Comparison of ENCODE assay signal across 36 cellular contexts in the genomic region with DNA sequence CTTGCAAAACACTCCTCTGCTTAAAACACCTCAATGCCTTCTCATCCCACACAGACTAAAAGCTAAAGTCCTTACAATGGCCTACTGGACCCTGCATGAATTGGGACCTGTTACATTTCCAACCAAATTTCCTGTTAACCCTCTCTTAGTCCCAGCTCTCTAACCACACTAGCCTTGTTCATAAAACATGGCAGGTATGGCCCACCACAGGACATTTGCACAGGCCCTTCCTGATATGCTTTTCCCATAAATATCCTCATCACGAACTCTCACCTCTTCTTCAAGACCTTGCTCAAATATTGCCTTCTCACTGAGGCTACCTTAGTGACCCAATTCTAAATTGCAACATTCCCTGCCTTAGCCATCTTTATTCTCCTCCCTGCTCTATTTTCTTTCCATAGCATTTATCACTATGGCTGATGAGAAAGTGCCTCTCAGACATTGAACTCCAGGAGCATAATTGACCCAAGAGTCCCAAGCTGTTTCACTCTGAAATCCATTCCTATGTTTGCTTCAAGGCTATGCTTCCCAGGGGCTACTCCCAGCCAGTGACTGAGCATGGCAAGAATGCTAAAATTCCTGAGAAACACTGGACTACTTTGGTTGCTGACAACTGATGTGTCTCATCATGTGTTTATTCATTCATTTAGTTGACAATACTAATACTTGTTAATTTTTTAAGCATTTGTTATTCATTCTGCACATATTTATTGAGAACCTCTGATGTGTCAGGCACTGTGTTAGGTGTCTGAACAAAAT. TPM values are rescaled to one million over a fixed set of nuclear protein-coding genes. Genes with fewer than 3 reads are reported as not detected.
A peak's percentile ranks its signal among the peaks of the same experiment; 100 is the strongest.
DNase-seq lines count a peak whose midpoint lies in the region; ATAC-seq, FAIRE-seq and TF ChIP-seq lines count a peak whose summit lies in the region.
"Had no signal": no experiment of that assay in that cellular context is flagged by ENCODE, and none has a peak within 500 bp of the region (broad histone marks: within the 10 kb centered on the region; RNA-seq: fewer than 3 reads in every experiment).

No MANE protein-coding gene starts in this region.

- no peak overlapping the region for H3K4me3 Mint-ChIP-seq in astrocyte (ENCODE audit: unreplicated experiment)
- H3K4me3 Mint-ChIP-seq in endodermal cell = no peak overlapping the region
- H3K4me3 Mint-ChIP-seq: activated CD8-positive, alpha-beta memory T cell treated with anti-CD3 and anti-CD28 coated beads, Interleukin-2, amount 10 ng/mL, durations not matched to agents 7 days and 5 days; activated naive CD8-positive, alpha-beta T cell treated with anti-CD3 and anti-CD28 coated beads for 36 hours; activated T-cell treated with anti-CD3 and anti-CD28 coated beads, Interleukin-2, amount 50 U/mL, for 4 hours; CD8-positive, alpha-beta T cell; effector memory CD8-positive, alpha-beta T cell; nephron; type B pancreatic cell had no signal

- no peaks in the 10 kb centered on the region for H3K79me2 ChIP-seq in astrocyte (ENCODE audit: insufficient read depth, low read length)
- H3K79me2 ChIP-seq: hepatocyte had no signal

- peaks cover 11% of the 10 kb centered on the region for H3K4me1 Mint-ChIP-seq in astrocyte (ENCODE audit: low read depth, unreplicated experiment)
- H3K4me1 Mint-ChIP-seq in endodermal cell = peaks cover 33% of the 10 kb centered on the region
- H3K4me1 Mint-ChIP-seq: activated CD8-positive, alpha-beta memory T cell treated with anti-CD3 and anti-CD28 coated beads, Interleukin-2, amount 10 ng/mL, durations not matched to agents 7 days and 5 days had no signal

- H3K9ac ChIP-seq in astrocyte (ENCODE audit: low read length) = no peak overlapping the region
- no peak overlapping the region for H3K9ac ChIP-seq in endodermal cell (ENCODE audit: extremely low read depth, low read length, poor library complexity, severe bottlenecking)

- H4K20me1 ChIP-seq in astrocyte (ENCODE audit: insufficient read depth, low read length) = no peaks in the 10 kb centered on the region

- H3K4me1 ChIP-seq in astrocyte (ENCODE audit: insufficient read depth, low read length) (peaks cover 11% of the 10 kb centered on the region), endodermal cell (ENCODE audit: control insufficient read depth, insufficient read depth, low read length) (peaks cover 27% of the 10 kb centered on the region)
- H3K4me1 ChIP-seq: ascending aorta had no signal

- H3K27ac Mint-ChIP-seq in astrocyte (ENCODE audit: unreplicated experiment) (no peak overlapping the region), endodermal cell (no peak overlapping the region)
- H3K27ac Mint-ChIP-seq: activated CD8-positive, alpha-beta memory T cell treated with anti-CD3 and anti-CD28 coated beads, Interleukin-2, amount 10 ng/mL, durations not matched to agents 7 days and 5 days; activated naive CD8-positive, alpha-beta T cell treated with anti-CD3 and anti-CD28 coated beads for 36 hours; CD8-positive, alpha-beta T cell; effector memory CD8-positive, alpha-beta T cell; nephron; type B pancreatic cell had no signal

- H2AFZ ChIP-seq in astrocyte (ENCODE audit: low read depth, low read length) = no peak overlapping the region
- H2AFZ ChIP-seq: hepatocyte, PC-9 had no signal

- ATAC-seq in HG02973 (IDR thresholded peaks at IDR 0.05; ENCODE audit: unreplicated experiment) (no peak), HG03280 (IDR thresholded peaks at IDR 0.05; ENCODE audit: unreplicated experiment) (no peak)
- ATAC-seq: activated CD8-positive, alpha-beta memory T cell treated with anti-CD3 and anti-CD28 coated beads, Interleukin-2, amount 10 ng/mL, durations not matched to agents 7 days and 5 days; activated T-cell treated with anti-CD3 and anti-CD28 coated beads, Interleukin-2, amount 50 U/mL, for 4 hours; CD8-positive, alpha-beta T cell; effector memory CD8-positive, alpha-beta T cell; esophagus mucosa; foreskin keratinocyte had no signal

- H3K36me3 Mint-ChIP-seq in astrocyte (ENCODE audit: low read depth, unreplicated experiment) (no peaks in the 10 kb centered on the region), endodermal cell (ENCODE audit: low read depth) (no peaks in the 10 kb centered on the region)
- H3K36me3 Mint-ChIP-seq: activated CD8-positive, alpha-beta memory T cell treated with anti-CD3 and anti-CD28 coated beads, Interleukin-2, amount 10 ng/mL, durations not matched to agents 7 days and 5 days; activated naive CD8-positive, alpha-beta T cell treated with anti-CD3 and anti-CD28 coated beads for 36 hours; CD8-positive, alpha-beta T cell; type B pancreatic cell had no signal

- DNase-seq in AG04449 (ENCODE audit: low read depth, low spot score) = peak; percentile 29
- DNase-seq in GM04503 (ENCODE audit: low read depth) = peak; percentile 56
- peak; percentile 17 for DNase-seq in astrocyte (ENCODE audit: low read depth)
- peak; percentile 57 for DNase-seq in kidney tubule cell (ENCODE audit: low spot score)
- no peak for DNase-seq in HK-2 (ENCODE audit: unreplicated experiment)
- no peak for DNase-seq in endodermal cell
- DNase-seq: activated CD4-positive, alpha-beta T cell treated with anti-CD3 and anti-CD28 coated beads, Interleukin-2, amount 50 U/mL, for 1 hour; activated CD4-positive, CD25-positive, alpha-beta regulatory T cell; activated CD8-positive, alpha-beta memory T cell treated with anti-CD3 and anti-CD28 coated beads, Interleukin-2, amount 10 ng/mL, durations not matched to agents 7 days and 5 days; activated gamma-delta T cell; activated naive CD8-positive, alpha-beta T cell treated with anti-CD3 and anti-CD28 coated beads for 36 hours; activated T-cell treated with anti-CD3 and anti-CD28 coated beads, Interleukin-2, amount 50 U/mL, for 4 hours; BE2C; CD8-positive, alpha-beta T cell; central memory CD4-positive, alpha-beta T cell; cortex of kidney; effector memory CD8-positive, alpha-beta T cell; NCI-H1092; NCI-H2029; NCI-H526 treated with DMSO at 0.1 percent for 48 hours; PC-9; stimulated activated CD4-positive, alpha-beta T cell treated with anti-CD3 and anti-CD28 coated beads, Interleukin-15, amount 100 ng/mL, for 24 hours; stimulated activated CD4-positive, alpha-beta T cell treated with anti-CD3 and anti-CD28 coated beads, Interleukin-4, amount 100 ng/mL, for 4 hours; T-helper 1 cell had no signal

- H3K4me2 ChIP-seq in astrocyte (ENCODE audit: low read length) = no peak overlapping the region
- H3K4me2 ChIP-seq: hepatocyte had no signal

- FAIRE-seq in astrocyte (lab: Jason Lieb, UNC) = no peak
- FAIRE-seq: A204.1, GM12891, H1 had no signal

- H3K27ac ChIP-seq in astrocyte (ENCODE audit: low read depth, low read length) (no peak overlapping the region), endodermal cell (ENCODE audit: low read depth, low read length) (no peak overlapping the region)
- H3K27ac ChIP-seq: ascending aorta, foreskin keratinocyte, hepatocyte, PC-9, SK-N-MC had no signal

- H3K27me3 ChIP-seq in astrocyte (ENCODE audit: insufficient read depth, low read length) (no peaks in the 10 kb centered on the region), endodermal cell (ENCODE audit: control insufficient read depth, insufficient read depth, low read length, poor library complexity, severe bottlenecking) (no peaks in the 10 kb centered on the region)
- H3K27me3 ChIP-seq: ascending aorta, BE2C, foreskin keratinocyte, hepatocyte had no signal

- H3K4me3 ChIP-seq in AG04449 (ENCODE audit: low read depth, low read length) (no peak overlapping the region), astrocyte (ENCODE audit: insufficient read depth, low read depth, low read length) (no peak overlapping the region), endodermal cell (ENCODE audit: low read length) (no peak overlapping the region)
- H3K4me3 ChIP-seq: ascending aorta, hepatocyte, PC-9, SK-N-MC had no signal

- H3K36me3 ChIP-seq in astrocyte (ENCODE audit: insufficient read depth, low read length) = no peaks in the 10 kb centered on the region
- H3K36me3 ChIP-seq in endodermal cell (ENCODE audit: control insufficient read depth, insufficient read depth, low read length) = no peaks in the 10 kb centered on the region
- H3K36me3 ChIP-seq: ascending aorta, BE2C had no signal

- WGBS in endodermal cell (ENCODE audit: insufficient coverage in 1 of 2, insufficient read length in 1 of 2), 2 experiments = 93 to 100% methylated on average over 1 of the region's 1 CpG

- POLR2A ChIA-PET in AG04449 (lab: Yijun Ruan, JAX) = no interaction called here

- CTCF ChIA-PET in AG04449 (lab: Yijun Ruan, JAX) = interaction anchor here (0.5 kb wide), 1 partner anchor 96 kb away, joined by 3 read pairs; no protein-coding TSS in a partner anchor

- no peaks in the 10 kb centered on the region for H3K9me3 Mint-ChIP-seq in astrocyte (ENCODE audit: unreplicated experiment)
- H3K9me3 Mint-ChIP-seq in endodermal cell = no peaks in the 10 kb centered on the region
- H3K9me3 Mint-ChIP-seq: activated naive CD8-positive, alpha-beta T cell treated with anti-CD3 and anti-CD28 coated beads for 36 hours; activated T-cell treated with anti-CD3 and anti-CD28 coated beads, Interleukin-2, amount 50 U/mL, for 4 hours; CD8-positive, alpha-beta T cell; effector memory CD8-positive, alpha-beta T cell; nephron; type B pancreatic cell had no signal

- no peaks in the 10 kb centered on the region for H3K27me3 Mint-ChIP-seq in astrocyte (ENCODE audit: low read depth, unreplicated experiment)
- no peaks in the 10 kb centered on the region for H3K27me3 Mint-ChIP-seq in endodermal cell (ENCODE audit: insufficient read depth)
- H3K27me3 Mint-ChIP-seq: type B pancreatic cell had no signal

- H3K9me3 ChIP-seq in astrocyte (ENCODE audit: insufficient read depth, low read depth, low read length) = no peaks in the 10 kb centered on the region
- no peaks in the 10 kb centered on the region for H3K9me3 ChIP-seq in endodermal cell (ENCODE audit: control insufficient read depth, low read length)
- H3K9me3 ChIP-seq: ascending aorta, BE2C had no signal

- TF ChIP-seq CTCF in AG04449 (IDR thresholded peaks at IDR 0.05; ENCODE audit: insufficient read depth, low read length, missing control alignments) (no peak), astrocyte (IDR thresholded peaks at IDR 0.05; ENCODE audit: insufficient read depth, low read depth, low read length) (no peak), endodermal cell (conservative IDR thresholded peaks at IDR 0.05) (no peak)

RNA-seq across cellular contexts. Expression of a gene that starts 2.7 kb away (rescaled TPM):
- total RNA-seq in astrocyte (0.41 and 0.58 TPM in 2 replicates), endodermal cell (under 1 TPM; 0.24 to 0.26 TPM)
- 1.8 TPM for polyA plus RNA-seq in endodermal cell (2013, experiment 1 of 2)
- 1.5 TPM for polyA plus RNA-seq in endodermal cell (2013, experiment 2 of 2)
- total RNA-seq: activated CD8-positive, alpha-beta memory T cell treated with anti-CD3 and anti-CD28 coated beads, Interleukin-2, amount 10 ng/mL, durations not matched to agents 7 days and 5 days; activated naive CD8-positive, alpha-beta T cell treated with anti-CD3 and anti-CD28 coated beads for 36 hours; activated T-cell treated with anti-CD3 and anti-CD28 coated beads, Interleukin-2, amount 50 U/mL, for 4 hours; CD8-positive, alpha-beta T cell; H1 had no signal
- polyA plus RNA-seq: H1 had no signal

Comparison
In these comparisons a context has a peak if more than half of its experiments do, and no peak if none do; other contexts are left out.
1. DNase-seq: peak in AG04449 (single experiment), GM04503 (single experiment), astrocyte (single experiment) and kidney tubule cell (single experiment); none in HK-2 (single experiment) and endodermal cell (single experiment).